In the genomic region with DNA sequence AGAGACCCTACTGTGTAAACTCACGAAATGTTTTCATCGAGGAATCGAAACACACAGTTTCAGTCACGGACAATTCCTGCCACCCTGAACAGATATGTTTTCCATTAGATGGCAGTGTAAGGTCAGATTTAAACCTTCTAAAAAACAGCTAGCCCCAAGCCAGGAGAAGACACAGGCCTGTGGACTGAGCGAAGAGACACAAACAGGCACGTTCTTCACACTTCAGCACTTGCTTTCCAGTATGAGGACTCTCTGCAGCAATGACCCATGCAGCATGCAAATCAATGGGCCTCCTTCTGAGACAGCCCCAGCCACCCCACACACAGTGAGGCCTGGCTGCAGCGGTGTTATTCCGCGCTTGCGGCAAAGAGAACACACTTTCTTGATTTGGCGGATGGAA, we compare ENCODE assay signal across 10 cellular contexts. TPM values are rescaled to one million over a fixed set of nuclear protein-coding genes. Genes with fewer than 3 reads are reported as not detected.
DNase-seq lines count a peak whose midpoint lies in the region; ATAC-seq and TF ChIP-seq lines count a peak whose summit lies in the region.
"Had no signal": no experiment of that assay in that cellular context is flagged by ENCODE, and none has a peak within 500 bp of the region (broad histone marks: within the 10 kb centered on the region; RNA-seq: fewer than 3 reads in every experiment).

No MANE protein-coding gene starts in this region.

- H3K9ac ChIP-seq in NT2/D1 (ENCODE audit: insufficient read length, low read depth): no peak overlapping the region

- intact Hi-C loops in activated CD8-positive, alpha-beta T cell treated with anti-CD3 and anti-CD28 coated beads for 36 hours (cut with micrococcal nuclease): no loop called here
- intact Hi-C loops in natural killer cell (cut with micrococcal nuclease): no loop called here

- POLR2A ChIA-PET in activated CD8-positive, alpha-beta T cell treated with anti-CD3 and anti-CD28 coated beads for 36 hours (lab: Charles Lee): interaction anchor here (1.1 kb wide), 1 partner anchor 13 kb away, joined by 4 read pairs; no protein-coding TSS in a partner anchor

- H3K27me3 ChIP-seq in NT2/D1 (ENCODE audit: insufficient read depth, insufficient read length): no peaks in the 10 kb centered on the region
- H3K27me3 ChIP-seq: neutrophil had no signal

- no peaks in the 10 kb centered on the region for H3K9me3 Mint-ChIP-seq in activated CD8-positive, alpha-beta T cell treated with anti-CD3 and anti-CD28 coated beads for 36 hours
- H3K9me3 Mint-ChIP-seq in natural killer cell: no peaks in the 10 kb centered on the region

- no peaks in the 10 kb centered on the region for H3K27me3 Mint-ChIP-seq in activated CD8-positive, alpha-beta T cell treated with anti-CD3 and anti-CD28 coated beads for 36 hours
- H3K27me3 Mint-ChIP-seq in natural killer cell (ENCODE audit: low read depth in 2 of 2): no peaks in the 10 kb centered on the region
- H3K27me3 Mint-ChIP-seq: activated CD8-positive, alpha-beta memory T cell treated with anti-CD3 and anti-CD28 coated beads, Interleukin-2, amount 10 ng/mL, durations not matched to agents 7 days and 5 days had no signal

- no peak overlapping the region for H3K27ac Mint-ChIP-seq in activated CD8-positive, alpha-beta T cell treated with anti-CD3 and anti-CD28 coated beads for 36 hours
- H3K27ac Mint-ChIP-seq in natural killer cell: no peak overlapping the region
- H3K27ac Mint-ChIP-seq: activated CD8-positive, alpha-beta memory T cell treated with anti-CD3 and anti-CD28 coated beads, Interleukin-2, amount 10 ng/mL, durations not matched to agents 7 days and 5 days had no signal

- DNase-seq in DMS 273 (lab: John Stamatoyannopoulos, UW; ENCODE audit: unreplicated experiment) (peak; percentile 36), DMS 273 treated with DMSO at 0.1 percent for 48 hours (lab: John Stamatoyannopoulos, UW) (no peak), NT2/D1 (ENCODE audit: low read depth, low spot score) (peak; percentile 11), fibroblast of pulmonary artery (ENCODE audit: low read depth) (peak; percentile 44), putamen (ENCODE audit: low spot score) (peak; percentile 4), natural killer cell (no peak)
- DNase-seq in activated CD8-positive, alpha-beta T cell treated with anti-CD3 and anti-CD28 coated beads for 36 hours: no peak
- DNase-seq: activated CD8-positive, alpha-beta memory T cell treated with anti-CD3 and anti-CD28 coated beads, Interleukin-2, amount 10 ng/mL, durations not matched to agents 7 days and 5 days had no signal

- H3K9me3 ChIP-seq in NT2/D1 (ENCODE audit: insufficient read depth, low read length): no peaks in the 10 kb centered on the region
- H3K9me3 ChIP-seq: neutrophil had no signal

- H3K36me3 Mint-ChIP-seq in activated CD8-positive, alpha-beta T cell treated with anti-CD3 and anti-CD28 coated beads for 36 hours (ENCODE audit: low read depth): peaks cover 12% of the 10 kb centered on the region
- H3K36me3 Mint-ChIP-seq in natural killer cell: peaks cover 13% of the 10 kb centered on the region

- H3K4me3 ChIP-seq in NT2/D1 (ENCODE audit: insufficient read length, low read depth) (no peak overlapping the region), fibroblast of pulmonary artery (replicated peaks; ENCODE audit: low read depth, low read length) (no peak overlapping the region)

- peaks cover 16% of the 10 kb centered on the region for H3K4me1 Mint-ChIP-seq in activated CD8-positive, alpha-beta T cell treated with anti-CD3 and anti-CD28 coated beads for 36 hours (ENCODE audit: low read depth)
- peaks cover 12 to 38% of the 10 kb centered on the region in 2 donors for H3K4me1 Mint-ChIP-seq in natural killer cell

- no peak overlapping the region for H3K4me3 Mint-ChIP-seq in activated CD8-positive, alpha-beta T cell treated with anti-CD3 and anti-CD28 coated beads for 36 hours
- H3K4me3 Mint-ChIP-seq in natural killer cell: no peak overlapping the region
- H3K4me3 Mint-ChIP-seq: activated CD8-positive, alpha-beta memory T cell treated with anti-CD3 and anti-CD28 coated beads, Interleukin-2, amount 10 ng/mL, durations not matched to agents 7 days and 5 days had no signal

- peak; percentile 11 for TF ChIP-seq CTCF in fibroblast of pulmonary artery (IDR thresholded peaks at IDR 0.05; ENCODE audit: low read length, missing control alignments)
- TF ChIP-seq CTCF in activated CD8-positive, alpha-beta T cell treated with anti-CD3 and anti-CD28 coated beads for 36 hours (IDR thresholded peaks at IDR 0.05): no peak
- TF ChIP-seq CTCF in natural killer cell (IDR thresholded peaks at IDR 0.05): no peak

- no peak for ATAC-seq in activated CD8-positive, alpha-beta T cell treated with anti-CD3 and anti-CD28 coated beads for 36 hours
- no peak for ATAC-seq in HG03457 (IDR thresholded peaks at IDR 0.05; ENCODE audit: unreplicated experiment)
- ATAC-seq in natural killer cell: no peak
- ATAC-seq: activated CD8-positive, alpha-beta memory T cell treated with anti-CD3 and anti-CD28 coated beads, Interleukin-2, amount 10 ng/mL, durations not matched to agents 7 days and 5 days had no signal

- H3K4me1 ChIP-seq in NT2/D1 (ENCODE audit: insufficient read depth, insufficient read length): no peaks in the 10 kb centered on the region

- peaks cover 13% of the 10 kb centered on the region for H3K36me3 ChIP-seq in NT2/D1 (ENCODE audit: insufficient read depth, insufficient read length, low read length)

- CTCF ChIA-PET in activated CD8-positive, alpha-beta T cell treated with anti-CD3 and anti-CD28 coated beads for 36 hours (lab: Charles Lee): interaction anchor here (1.3 kb wide), 1 partner anchor 95 kb away, joined by 4 read pairs; no protein-coding TSS in a partner anchor

RNA-seq across cellular contexts. Expression of gene HUS1B, which starts 31.9 kb away (rescaled TPM):
- total RNA-seq in activated CD8-positive, alpha-beta T cell treated with anti-CD3 and anti-CD28 coated beads for 36 hours: 1 to 10 TPM in 1 of 2 experiments, under 1 TPM in 1; 0.40 to 1.0 TPM
- total RNA-seq in natural killer cell: 1 to 10 TPM; 1.5 to 3.4 (median 2.8) TPM

Comparison
In these comparisons a context has a peak if more than half of its experiments do, and no peak if none do; other contexts are left out.
1. DNase-seq: peak in DMS 273 (single experiment), NT2/D1 (single experiment), fibroblast of pulmonary artery (single experiment) and putamen (single experiment); none in DMS 273 treated with DMSO at 0.1 percent for 48 hours (single experiment), activated CD8-positive, alpha-beta T cell treated with anti-CD3 and anti-CD28 coated beads for 36 hours (single experiment) and natural killer cell (single experiment).